1 cellular context compared by ENCODE assay signal in the genomic region with DNA sequence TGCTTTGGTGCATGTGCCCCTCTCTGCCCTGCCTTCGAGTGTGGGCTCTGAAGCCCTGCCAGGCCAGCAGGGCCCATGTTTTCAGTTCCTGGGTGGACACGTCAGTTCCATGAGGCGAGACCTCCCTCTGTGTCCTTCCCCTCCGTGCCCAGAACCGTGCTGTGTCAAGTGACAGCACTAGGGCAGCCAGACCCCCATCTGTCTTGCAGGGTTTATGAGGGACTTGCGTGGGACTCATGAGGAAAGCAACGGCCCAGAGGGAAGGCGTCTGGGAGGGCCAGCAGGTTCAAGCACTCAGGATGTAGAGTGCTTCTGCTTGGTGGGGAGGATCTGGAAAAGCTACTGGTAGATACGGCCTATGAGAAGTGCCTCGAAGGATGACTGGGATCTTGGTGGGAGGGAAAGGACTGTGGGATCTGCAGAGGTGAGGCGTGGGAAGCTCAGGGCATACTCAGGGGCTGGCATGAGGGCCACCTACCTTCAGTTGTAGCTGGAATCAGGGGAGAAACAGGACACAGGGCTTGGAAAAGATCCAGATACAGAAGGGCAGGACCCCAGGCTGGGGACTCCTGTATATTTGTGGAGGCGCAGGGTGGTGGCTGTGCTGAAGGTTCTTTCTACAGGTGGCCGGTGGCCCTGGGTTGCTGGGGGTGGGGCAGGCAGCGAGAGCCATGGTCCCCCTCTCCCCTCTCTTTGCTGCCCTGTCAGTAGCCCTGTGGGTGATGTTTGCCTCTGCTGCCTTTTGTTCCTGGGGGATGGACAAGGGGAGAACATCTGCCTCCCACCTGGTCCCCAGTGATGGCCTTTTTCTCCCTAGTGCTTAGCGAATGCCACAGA.
TF ChIP-seq lines count a peak whose summit lies in the region.

No MANE protein-coding gene starts in this region.

TF ChIP-seq in HepG2, 621 proteins besides CTCF, POLR2A, EP300 and RAD21:
- TF ChIP-seq SNAPC2 (CRISPR knock-in tag; IDR thresholded peaks at IDR 0.05) (no peak), GFI1 (CRISPR knock-in tag; IDR thresholded peaks at IDR 0.05; ENCODE audit: borderline replicate concordance) (no peak), ZNF101 (CRISPR knock-in tag; IDR thresholded peaks at IDR 0.05; ENCODE audit: borderline replicate concordance, low read depth) (no peak), SNAI1 (CRISPR knock-in tag; IDR thresholded peaks at IDR 0.05; ENCODE audit: borderline replicate concordance) (no peak), ZBTB3 (CRISPR knock-in tag; IDR thresholded peaks at IDR 0.05; ENCODE audit: borderline replicate concordance, low read depth) (no peak), GATA4 (IDR thresholded peaks at IDR 0.05; ENCODE audit: borderline replicate concordance, low read depth) (no peak), ZNF792 (CRISPR knock-in tag; IDR thresholded peaks at IDR 0.05) (no peak), MYPOP (CRISPR knock-in tag; IDR thresholded peaks at IDR 0.05) (no peak), MED1 (CRISPR knock-in tag; IDR thresholded peaks at IDR 0.05) (no peak), CC2D1A (CRISPR knock-in tag; IDR thresholded peaks at IDR 0.05) (no peak), MATR3 (CRISPR knock-in tag; IDR thresholded peaks at IDR 0.05) (no peak)
- TF ChIP-seq, protein P1, sequence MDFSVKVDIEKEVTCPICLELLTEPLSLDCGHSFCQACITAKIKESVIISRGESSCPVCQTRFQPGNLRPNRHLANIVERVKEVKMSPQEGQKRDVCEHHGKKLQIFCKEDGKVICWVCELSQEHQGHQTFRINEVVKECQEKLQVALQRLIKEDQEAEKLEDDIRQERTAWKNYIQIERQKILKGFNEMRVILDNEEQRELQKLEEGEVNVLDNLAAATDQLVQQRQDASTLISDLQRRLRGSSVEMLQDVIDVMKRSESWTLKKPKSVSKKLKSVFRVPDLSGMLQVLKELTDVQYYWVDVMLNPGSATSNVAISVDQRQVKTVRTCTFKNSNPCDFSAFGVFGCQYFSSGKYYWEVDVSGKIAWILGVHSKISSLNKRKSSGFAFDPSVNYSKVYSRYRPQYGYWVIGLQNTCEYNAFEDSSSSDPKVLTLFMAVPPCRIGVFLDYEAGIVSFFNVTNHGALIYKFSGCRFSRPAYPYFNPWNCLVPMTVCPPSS (IDR thresholded peaks at IDR 0.05): no peak
